14 cellular contexts compared by ENCODE assay signal in genomic region chr12:3107071-3107583, GRCh38. TPM values are rescaled to one million over a fixed set of nuclear protein-coding genes. Genes with fewer than 3 reads are reported as not detected.
DNase-seq lines count a peak whose midpoint lies in the region; ATAC-seq and TF ChIP-seq lines count a peak whose summit lies in the region.
"Had no signal": no experiment of that assay in that cellular context is flagged by ENCODE, and none has a peak within 500 bp of the region (broad histone marks: within the 10 kb centered on the region; RNA-seq: fewer than 3 reads in every experiment).

No MANE protein-coding gene starts in this region.

- peaks cover 7% of the 10 kb centered on the region for H3K4me1 ChIP-seq in endodermal cell (ENCODE audit: control insufficient read depth, insufficient read depth, low read length)
- peaks cover 29% of the 10 kb centered on the region for H3K4me1 ChIP-seq in neural progenitor cell

- H3K4me3 ChIP-seq in endodermal cell (ENCODE audit: low read length): no peak overlapping the region
- H3K4me3 ChIP-seq in neural progenitor cell: no peak overlapping the region

- H3K9me3 Mint-ChIP-seq in endodermal cell (no peaks in the 10 kb centered on the region), neural progenitor cell (no peaks in the 10 kb centered on the region)
- H3K9me3 Mint-ChIP-seq: natural killer cell had no signal

- H3K27ac ChIP-seq in endodermal cell (ENCODE audit: low read depth, low read length) (no peak overlapping the region), neural progenitor cell (no peak overlapping the region)

- TF ChIP-seq CTCF in endodermal cell (conservative IDR thresholded peaks at IDR 0.05) (no peak), neural progenitor cell (IDR thresholded peaks at IDR 0.05) (no peak)

- no peak overlapping the region for H3K4me3 Mint-ChIP-seq in endodermal cell
- H3K4me3 Mint-ChIP-seq in neural progenitor cell: no peak overlapping the region
- H3K4me3 Mint-ChIP-seq: natural killer cell had no signal

- no peak overlapping the region for H3K4me2 ChIP-seq in neural progenitor cell

- no peak overlapping the region for H2AFZ ChIP-seq in neural progenitor cell (replicated peaks)

- H3F3A ChIP-seq in neural progenitor cell (ENCODE audit: low read depth): peaks cover 30% of the 10 kb centered on the region

- H3K36me3 Mint-ChIP-seq in endodermal cell (ENCODE audit: low read depth) (peaks cover 18% of the 10 kb centered on the region), neural progenitor cell (no peaks in the 10 kb centered on the region)
- H3K36me3 Mint-ChIP-seq: natural killer cell had no signal

- ATAC-seq in HG03097 (IDR thresholded peaks at IDR 0.05; ENCODE audit: low FRiP score, unreplicated experiment): no peak
- no peak for ATAC-seq in GM19452 (IDR thresholded peaks at IDR 0.05; ENCODE audit: unreplicated experiment)
- ATAC-seq: natural killer cell had no signal

- H4K20me1 ChIP-seq in neural progenitor cell (ENCODE audit: low read depth): no peaks in the 10 kb centered on the region

- H3K9me3 ChIP-seq in endodermal cell (ENCODE audit: control insufficient read depth, low read length) (no peaks in the 10 kb centered on the region), neural progenitor cell (ENCODE audit: low read depth) (no peaks in the 10 kb centered on the region)

- H3K27ac Mint-ChIP-seq in endodermal cell (peak overlapping the region; percentile 13), neural progenitor cell (no peak overlapping the region)
- H3K27ac Mint-ChIP-seq: natural killer cell had no signal

- no peaks in the 10 kb centered on the region for H3K27me3 Mint-ChIP-seq in endodermal cell (ENCODE audit: insufficient read depth)
- peaks cover 13% of the 10 kb centered on the region for H3K27me3 Mint-ChIP-seq in neural progenitor cell (ENCODE audit: insufficient read depth, low read depth)

- DNase-seq in EH (ENCODE audit: low read depth) (peak; percentile 81), NCI-H82 treated with DMSO at 0.1 percent for 48 hours (lab: John Stamatoyannopoulos, UW; ENCODE audit: unreplicated experiment) (peak; percentile 96), endodermal cell (peak; percentile 83), neural progenitor cell (ENCODE audit: low spot score) (peak; percentile 46), NCI-H128 (lab: John Stamatoyannopoulos, UW; ENCODE audit: unreplicated experiment) (no peak)
- DNase-seq in activated T-cell treated with anti-CD3 and anti-CD28 coated beads, Interleukin-2, amount 50 U/mL, for 1 hour: no peak
- DNase-seq: cortex of kidney; hippocampal formation; natural killer cell; NCI-H748 treated with DMSO at 0.1 percent for 48 hours; stimulated activated CD4-positive, alpha-beta T cell treated with anti-CD3 and anti-CD28 coated beads, Interleukin-1b, Interleukin-23, amount 100 ng/mL, for 48 hours had no signal

- H3K79me2 ChIP-seq in neural progenitor cell (ENCODE audit: low read depth): no peaks in the 10 kb centered on the region

- WGBS in endodermal cell (ENCODE audit: insufficient coverage in 1 of 2, insufficient read length in 1 of 2), 2 experiments: 65 to 70% methylated on average over 8 to 14 of the region's 14 CpGs

- no peak overlapping the region for H3K9ac ChIP-seq in endodermal cell (ENCODE audit: extremely low read depth, low read length, poor library complexity, severe bottlenecking)
- no peak overlapping the region for H3K9ac ChIP-seq in neural progenitor cell

- H3K4me1 Mint-ChIP-seq in endodermal cell (peaks cover 29% of the 10 kb centered on the region), neural progenitor cell (peaks cover 51% of the 10 kb centered on the region)

- no peaks in the 10 kb centered on the region for H3K27me3 ChIP-seq in endodermal cell (ENCODE audit: control insufficient read depth, insufficient read depth, low read length, poor library complexity, severe bottlenecking)
- no peaks in the 10 kb centered on the region for H3K27me3 ChIP-seq in neural progenitor cell

- H3K36me3 ChIP-seq in endodermal cell (ENCODE audit: control insufficient read depth, insufficient read depth, low read length): no peaks in the 10 kb centered on the region
- no peaks in the 10 kb centered on the region for H3K36me3 ChIP-seq in neural progenitor cell

RNA-seq across cellular contexts. Expression of gene TSPAN9, which starts 29.9 kb away (rescaled TPM):
- 10 to 100 TPM; 31.9 to 80.8 TPM for total RNA-seq in endodermal cell
- polyA plus RNA-seq in endodermal cell (2013, experiment 1 of 2): 18.8 TPM
- polyA plus RNA-seq in endodermal cell (2013, experiment 2 of 2): 19.0 TPM
- 7.8 and 26.2 TPM in 2 replicates for total RNA-seq in neural progenitor cell (ENCODE audit: low replicate concordance)
- total RNA-seq: T-helper 2 cell treated with Interferon-gamma antibody and Interleukin-4, amounts not matched to agents 100 ng/mL and 5 ng/mL, for 36 hours had no signal

Comparison
In these comparisons a context has a peak if more than half of its experiments do, and no peak if none do; other contexts are left out.
1. DNase-seq: peak in EH (single experiment), NCI-H82 treated with DMSO at 0.1 percent for 48 hours (single experiment), endodermal cell (single experiment) and neural progenitor cell (single experiment); none in activated T-cell treated with anti-CD3 and anti-CD28 coated beads, Interleukin-2, amount 50 U/mL, for 1 hour (single experiment) and NCI-H128 (single experiment).